In genomic region chr5:179141867-179142266, GRCh38 we compare ENCODE assay signal across 1 cellular context.
TF ChIP-seq lines count a peak whose summit lies in the region.

No MANE protein-coding gene starts in this region.

TF ChIP-seq in SK-N-SH, 30 proteins besides CTCF, POLR2A, EP300 and RAD21 (continued from another document):
- no peak for TF ChIP-seq ZBTB33 (IDR thresholded peaks at IDR 0.05; ENCODE audit: borderline replicate concordance, low read depth)
